19 cellular contexts compared by ENCODE assay signal in genomic region chr7:129341838-129342806, GRCh38.
"Had no signal": no experiment of that assay in that cellular context is flagged by ENCODE, and none has a peak within 500 bp of the region (broad histone marks: within the 10 kb centered on the region; RNA-seq: fewer than 3 reads in every experiment).

No MANE protein-coding gene starts in this region.

- H3K27ac ChIP-seq: ascending aorta, ovary, right lobe of liver, thoracic aorta, upper lobe of right lung had no signal

- H3K4me1 ChIP-seq: ascending aorta, right lobe of liver, upper lobe of right lung had no signal

- H3K27ac Mint-ChIP-seq: activated CD4-positive, alpha-beta T cell treated with anti-CD3 and anti-CD28 coated beads, Interleukin-2, amount 10 ng/mL, durations not matched to agents 7 days and 5 days; activated naive CD4-positive, alpha-beta T cell treated with anti-CD3 and anti-CD28 coated beads, Interleukin-2, amount 50 U/mL, for 24 hours had no signal

- H3K36me3 Mint-ChIP-seq: stimulated activated effector memory CD8-positive, alpha-beta T cell treated with anti-CD3 and anti-CD28 coated beads, Interleukin-12 subunit alpha, Interleukin-12 subunit beta, amount 100 ng/mL, for 72 hours had no signal

- H3K4me3 Mint-ChIP-seq: activated CD4-positive, alpha-beta T cell treated with anti-CD3 and anti-CD28 coated beads, Interleukin-2, amount 10 ng/mL, durations not matched to agents 7 days and 5 days; activated naive CD4-positive, alpha-beta T cell treated with anti-CD3 and anti-CD28 coated beads, Interleukin-2, amount 50 U/mL, for 24 hours; activated T-cell treated with anti-CD3 and anti-CD28 coated beads, Interleukin-2, amount 50 U/mL, for 72 hours; memory B cell; naive thymus-derived CD4-positive, alpha-beta T cell; stimulated activated effector memory CD8-positive, alpha-beta T cell treated with anti-CD3 and anti-CD28 coated beads, Interleukin-12 subunit alpha, Interleukin-12 subunit beta, amount 100 ng/mL, for 72 hours had no signal

- H3K4me2 ChIP-seq: smooth muscle cell had no signal

- H3K27me3 Mint-ChIP-seq: activated CD4-positive, alpha-beta T cell treated with anti-CD3 and anti-CD28 coated beads, Interleukin-2, amount 10 ng/mL, durations not matched to agents 7 days and 5 days; activated naive CD4-positive, alpha-beta T cell treated with anti-CD3 and anti-CD28 coated beads, Interleukin-2, amount 50 U/mL, for 24 hours; memory B cell; naive thymus-derived CD4-positive, alpha-beta T cell had no signal

- H3K9me3 Mint-ChIP-seq: activated CD4-positive, alpha-beta T cell treated with anti-CD3 and anti-CD28 coated beads, Interleukin-2, amount 10 ng/mL, durations not matched to agents 7 days and 5 days; activated naive CD4-positive, alpha-beta T cell treated with anti-CD3 and anti-CD28 coated beads, Interleukin-2, amount 50 U/mL, for 24 hours; activated T-cell treated with anti-CD3 and anti-CD28 coated beads, Interleukin-2, amount 50 U/mL, for 72 hours; memory B cell; naive thymus-derived CD4-positive, alpha-beta T cell; stimulated activated effector memory CD8-positive, alpha-beta T cell treated with anti-CD3 and anti-CD28 coated beads, Interleukin-12 subunit alpha, Interleukin-12 subunit beta, amount 100 ng/mL, for 72 hours had no signal

- H3K36me3 ChIP-seq: ascending aorta, ovary, right lobe of liver, thoracic aorta, upper lobe of right lung had no signal

- ATAC-seq: activated CD4-positive, CD25-positive, alpha-beta regulatory T cell treated with anti-CD3 and anti-CD28 coated beads, Interleukin-2, amount 50 U/mL, for 24 hours; activated T-cell treated with anti-CD3 and anti-CD28 coated beads, Interleukin-2, amount 50 U/mL, for 72 hours; stimulated activated effector memory CD8-positive, alpha-beta T cell treated with anti-CD3 and anti-CD28 coated beads, Interleukin-12 subunit alpha, Interleukin-12 subunit beta, amount 100 ng/mL, for 72 hours had no signal

- DNase-seq: activated CD8-positive, alpha-beta memory T cell treated with anti-CD3 and anti-CD28 coated beads, Interleukin-2, amount 50 U/mL, for 4 hours; activated gamma-delta T cell; effector CD4-positive, alpha-beta T cell; left ventricle myocardium superior; ovary; right lobe of liver; stimulated activated CD4-positive, alpha-beta T cell treated with anti-CD3 and anti-CD28 coated beads, Interleukin-4, amount 100 ng/mL, for 1 hour; T1000; upper lobe of right lung had no signal

- H3K27me3 ChIP-seq: ascending aorta, ovary, right lobe of liver, upper lobe of right lung had no signal

- H3K4me3 ChIP-seq: ascending aorta, ovary, right lobe of liver, smooth muscle cell, thoracic aorta, upper lobe of right lung had no signal

- H3K9me3 ChIP-seq: ascending aorta, ovary, right lobe of liver, thoracic aorta, upper lobe of right lung had no signal
